21 cellular contexts compared by ENCODE assay signal in genomic region chr15:35209838-35210237, GRCh38.
DNase-seq lines count a peak whose midpoint lies in the region; ATAC-seq and TF ChIP-seq lines count a peak whose summit lies in the region.
"Had no signal": no experiment of that assay in that cellular context is flagged by ENCODE, and none has a peak within 500 bp of the region (broad histone marks: within the 10 kb centered on the region; RNA-seq: fewer than 3 reads in every experiment).

No MANE protein-coding gene starts in this region.

- H4K20me1 ChIP-seq in PC-3 (ENCODE audit: low read length): no peaks in the 10 kb centered on the region

- no peak overlapping the region for H3K4me3 ChIP-seq in PC-3 (ENCODE audit: low read length)
- peak overlapping the region in 1 of 3 donors; percentile 3 for H3K4me3 ChIP-seq in right lobe of liver
- H3K4me3 ChIP-seq: SJCRH30 had no signal

- H3K4me2 ChIP-seq in PC-3 (ENCODE audit: low read length): no peak overlapping the region
- H3K4me2 ChIP-seq: KMS-11 had no signal

- H3F3A ChIP-seq in PC-3 (ENCODE audit: low read length, unreplicated experiment): no peaks in the 10 kb centered on the region

- H3K36me3 ChIP-seq in PC-3 (ENCODE audit: low read depth, low read length): no peaks in the 10 kb centered on the region
- H3K36me3 ChIP-seq in right lobe of liver: no peaks in the 10 kb centered on the region
- H3K36me3 ChIP-seq: SJCRH30 had no signal

- no peak for ATAC-seq in PC-3
- ATAC-seq in right lobe of liver: peak; percentile 93 to 99 (median 96)
- no peak for ATAC-seq in left cardiac atrium
- ATAC-seq: CD8-positive, alpha-beta T cell had no signal

- H3K9ac ChIP-seq in PC-3 (ENCODE audit: low read length): no peak overlapping the region
- H3K9ac ChIP-seq: KMS-11 had no signal

- WGBS in right lobe of liver (ENCODE audit: insufficient coverage, low coverage, low lambda C conversion rate, missing lambda C conversion rate): 21% methylated on average over 1 of the region's 1 CpG

- no peak for TF ChIP-seq POLR2A in right lobe of liver (IDR thresholded peaks at IDR 0.05)

- H3K27ac ChIP-seq in PC-3 (ENCODE audit: low read length): no peak overlapping the region
- H3K27ac ChIP-seq in right lobe of liver: peak overlapping the region in 2 of 3 donors; percentile 65 to 70
- H3K27ac ChIP-seq: KMS-11, SJCRH30 had no signal

- peak; percentile 16 for DNase-seq in COLO829 (ENCODE audit: low spot score)
- peak; percentile 8 for DNase-seq in PC-3
- peak; percentile 7 for DNase-seq in foreskin melanocyte
- DNase-seq in right lobe of liver: peak in 1 of 3 donors; percentile 87
- DNase-seq in NCI-H187 (lab: John Stamatoyannopoulos, UW): no peak
- DNase-seq in DMS79 (lab: John Stamatoyannopoulos, UW): no peak
- DNase-seq in DMS53 (lab: John Stamatoyannopoulos, UW): no peak
- no peak for DNase-seq in left cardiac atrium
- DNase-seq: 8988T; C1 segment of cervical spinal cord; CD8-positive, alpha-beta T cell; EL; H7; MV-4-11; NCI-H1105 treated with DMSO at 0.1 percent for 48 hours; NCI-H1694; NCI-H2081 treated with DMSO at 0.1 percent for 48 hours; NCI-H2171 treated with DMSO at 0.1 percent for 48 hours; NCI-H526; SJCRH30 had no signal

- H2AFZ ChIP-seq in PC-3 (ENCODE audit: low read length): no peak overlapping the region

- intact Hi-C loops in PC-3 (cut with micrococcal nuclease): no loop called here
- intact Hi-C loops in right lobe of liver (cut with DNase I): no loop called here
- intact Hi-C loops in left cardiac atrium (cut with DNase I): no loop called here

- H3K4me1 ChIP-seq in PC-3 (ENCODE audit: insufficient read depth, low read length) (peaks cover 1% of the 10 kb centered on the region; the same call in 1 of the 2 replicates), right lobe of liver (peaks cover 0 to 33% (median 7%) of the 10 kb centered on the region in 4 donors)
- H3K4me1 ChIP-seq: SJCRH30 had no signal

- POLR2A ChIA-PET in PC-3 (lab: Charles Lee; ENCODE audit: unreplicated experiment): no interaction called here

- no peaks in the 10 kb centered on the region for H3K9me3 ChIP-seq in PC-3 (ENCODE audit: low read length)
- H3K9me3 ChIP-seq in right lobe of liver: no peaks in the 10 kb centered on the region
- H3K9me3 ChIP-seq: SJCRH30 had no signal

- H3K27me3 ChIP-seq in PC-3 (ENCODE audit: low read length): no peaks in the 10 kb centered on the region
- no peaks in the 10 kb centered on the region for H3K27me3 ChIP-seq in right lobe of liver
- H3K27me3 ChIP-seq: SJCRH30 had no signal

- BruUV-seq in PC-3 (replicated peaks; lab: Mats Ljungman, UMichigan): no TSS peak

- no peaks in the 10 kb centered on the region for H3K9me2 ChIP-seq in PC-3 (replicated peaks; ENCODE audit: low read length)

- TF ChIP-seq CTCF in PC-3 (conservative IDR thresholded peaks at IDR 0.05; ENCODE audit: low read depth, low read length) (no peak), right lobe of liver (IDR thresholded peaks at IDR 0.05) (no peak)

- no peaks in the 10 kb centered on the region for H3K79me2 ChIP-seq in PC-3 (ENCODE audit: low read length)

- CTCF ChIA-PET in PC-3 (lab: Charles Lee): interaction anchor here (0.6 kb wide), 2 partner anchors 122 to 232 kb away, joined by 3 to 4 read pairs; no protein-coding TSS in a partner anchor

Comparison
In these comparisons a context has a peak if more than half of its experiments do, and no peak if none do; other contexts are left out.
1. DNase-seq: peak in COLO829 (single experiment), PC-3 (single experiment) and foreskin melanocyte (single experiment); none in NCI-H187 (0 of 2), DMS79 (single experiment), DMS53 (single experiment) and left cardiac atrium (single experiment).
2. ATAC-seq: peak in right lobe of liver (4 of 4); none in PC-3 (single experiment) and left cardiac atrium (0 of 2).